ENCODE assay signal across 11 cellular contexts in the genomic region with DNA sequence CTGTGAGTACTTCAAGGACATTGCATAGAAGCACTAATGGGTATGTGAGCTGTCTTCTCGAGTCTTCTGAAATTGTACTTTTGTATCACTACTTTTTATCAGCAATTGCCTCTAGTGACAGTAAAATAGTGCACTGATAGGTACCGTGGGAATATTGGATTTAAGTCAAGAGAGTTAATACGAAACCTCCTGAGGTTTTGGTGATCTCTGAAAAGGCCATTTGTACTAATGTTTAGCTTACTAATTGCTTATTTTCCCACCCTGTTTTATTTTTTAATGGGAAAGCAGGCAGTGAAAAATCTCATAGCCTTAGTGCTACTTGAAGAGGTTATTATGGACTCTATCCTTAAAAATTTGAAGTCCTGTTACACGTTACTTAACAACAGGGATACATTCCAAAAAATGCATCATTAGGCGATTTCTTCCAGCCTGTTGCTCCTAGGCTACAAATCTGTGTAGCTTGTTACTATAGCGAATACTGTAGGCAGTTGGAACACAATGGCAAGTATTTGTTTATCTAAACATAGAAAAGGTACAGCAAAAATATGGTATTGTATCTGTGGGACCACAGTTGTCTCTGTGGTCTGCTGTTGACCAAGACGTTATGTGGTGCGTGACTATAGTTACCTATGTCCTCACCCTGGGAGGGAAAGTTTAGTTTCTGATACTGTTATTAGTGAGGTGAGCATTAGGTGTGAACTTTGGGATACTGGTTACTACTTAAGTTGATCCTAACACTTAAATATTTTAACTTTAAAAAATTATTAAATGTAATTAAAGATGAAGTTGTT.
DNase-seq lines count a peak whose midpoint lies in the region; ATAC-seq and TF ChIP-seq lines count a peak whose summit lies in the region.
"Had no signal": no experiment of that assay in that cellular context is flagged by ENCODE, and none has a peak within 500 bp of the region (broad histone marks: within the 10 kb centered on the region; RNA-seq: fewer than 3 reads in every experiment).

No MANE protein-coding gene starts in this region.

- peaks cover 84% of the 10 kb centered on the region for H3K79me2 ChIP-seq in PC-9 (ENCODE audit: low read depth)

- peaks cover 0 to 19% (median 0%) of the 10 kb centered on the region in 9 donors for H3K36me3 ChIP-seq in heart right ventricle
- H3K36me3 ChIP-seq in PC-9 (ENCODE audit: low read depth) = peaks cover 47% of the 10 kb centered on the region
- no peaks in the 10 kb centered on the region for H3K36me3 ChIP-seq in esophagus (ENCODE audit: control insufficient read depth in 2 of 2, insufficient read depth in 2 of 2, low read length in 1 of 2)
- no peaks in the 10 kb centered on the region; the same call in 1 of the 2 replicates for H3K36me3 ChIP-seq in H7 (replicated peaks; ENCODE audit: control insufficient read depth, insufficient read depth, low read length)

- 71 to 78% methylated on average over 8 of the region's 8 CpGs for WGBS in heart right ventricle, 2 donors
- 64 to 71% methylated on average over 8 of the region's 8 CpGs for WGBS in esophagus, 2 donors

- H3K4me3 ChIP-seq in heart right ventricle (no peak overlapping the region), PC-9 (peak overlapping the region; percentile 6; the same call in 1 of the 2 replicates), esophagus (ENCODE audit: low read depth in 1 of 2, low read length in 2 of 2) (no peak overlapping the region), H7 (ENCODE audit: insufficient read depth, low read depth, low read length) (no peak overlapping the region)
- H3K4me3 ChIP-seq: BLaER1 had no signal

- no TSS peak for BruUV-seq in PC-9 (replicated peaks; lab: Mats Ljungman, UMichigan)

- H3K27ac ChIP-seq in heart right ventricle (peak overlapping the region in 6 of 10 donors; percentile 4 to 49 (median 18)), PC-9 (peak overlapping the region; percentile 81), esophagus (ENCODE audit: low read depth in 2 of 2, low read length in 1 of 2) (peak overlapping the region; percentile 53 to 57)
- H3K27ac ChIP-seq: BLaER1 had no signal

- TF ChIP-seq CTCF in heart right ventricle (IDR thresholded peaks at IDR 0.05) (no peak), PC-9 (conservative IDR thresholded peaks at IDR 0.05) (no peak)

- H2AFZ ChIP-seq in PC-9 = no peak overlapping the region

- intact Hi-C loops in heart right ventricle (cut with DNase I) (no loop called here), cardiac septum (cut with DNase I) (no loop called here), PC-9 (cut with micrococcal nuclease; ENCODE audit: unreplicated experiment) (loop anchor here (5.0 kb wide), 1 partner anchor 41 kb away; no protein-coding TSS in a partner anchor)

- no peak for DNase-seq in heart right ventricle
- DNase-seq in cardiac septum (ENCODE audit: low spot score) = no peak
- peak in 1 of 2 experiments; percentile 56 for DNase-seq in PC-9
- no peak for DNase-seq in stimulated activated naive B cell treated with anti-CD40 and anti-IgM and Interleukin-4, amounts not matched to agents 10 μg/mL and 1 μg/mL and 100 μg/mL, for 72 hours
- no peak for DNase-seq in H7
- DNase-seq in OCI-M2 (lab: John Stamatoyannopoulos, UW; ENCODE audit: unreplicated experiment) = no peak
- DNase-seq: activated effector memory CD4-positive, alpha-beta T cell treated with anti-CD3 and anti-CD28 coated beads, Interleukin-2, amount 50 U/mL, for 16 hours; NCI-H1105 had no signal

- H3K4me1 ChIP-seq in heart right ventricle = peaks cover 0 to 78% (median 44%) of the 10 kb centered on the region in 9 donors
- peaks cover 90% of the 10 kb centered on the region for H3K4me1 ChIP-seq in PC-9 (replicated peaks; ENCODE audit: insufficient read depth)
- H3K4me1 ChIP-seq in esophagus (ENCODE audit: control insufficient read depth in 2 of 2, insufficient read depth in 2 of 2, low read length in 1 of 2) = peaks cover 2 to 13% of the 10 kb centered on the region in 2 donors
- H3K4me1 ChIP-seq: BLaER1 had no signal

- no peaks in the 10 kb centered on the region for H3K9me2 ChIP-seq in PC-9 (ENCODE audit: insufficient read depth)

- peak overlapping the region; percentile 56 for H3K4me2 ChIP-seq in PC-9
- H3K4me2 ChIP-seq: BLaER1 had no signal

- H3K4me3 Mint-ChIP-seq in stimulated activated naive B cell treated with anti-CD40 and anti-IgM and Interleukin-4, amounts not matched to agents 10 μg/mL and 1 μg/mL and 100 μg/mL, for 72 hours = no peak overlapping the region

- no peak for ATAC-seq in heart right ventricle
- no peak for ATAC-seq in stimulated activated naive B cell treated with anti-CD40 and anti-IgM and Interleukin-4, amounts not matched to agents 10 μg/mL and 1 μg/mL and 100 μg/mL, for 72 hours (replicated peaks)
- no peak for ATAC-seq in HG03439 (IDR thresholded peaks at IDR 0.05; ENCODE audit: unreplicated experiment)

- peaks cover 23 to 42% of the 10 kb centered on the region in 2 donors for H3K4me1 Mint-ChIP-seq in stimulated activated naive B cell treated with anti-CD40 and anti-IgM and Interleukin-4, amounts not matched to agents 10 μg/mL and 1 μg/mL and 100 μg/mL, for 72 hours

- peak overlapping the region; percentile 54 for H3K27ac Mint-ChIP-seq in stimulated activated naive B cell treated with anti-CD40 and anti-IgM and Interleukin-4, amounts not matched to agents 10 μg/mL and 1 μg/mL and 100 μg/mL, for 72 hours

- no peaks in the 10 kb centered on the region for H3K9me3 Mint-ChIP-seq in stimulated activated naive B cell treated with anti-CD40 and anti-IgM and Interleukin-4, amounts not matched to agents 10 μg/mL and 1 μg/mL and 100 μg/mL, for 72 hours

- CTCF ChIA-PET in PC-9 (lab: Charles Lee) = no interaction called here

- no peaks in the 10 kb centered on the region for H3K27me3 Mint-ChIP-seq in stimulated activated naive B cell treated with anti-CD40 and anti-IgM and Interleukin-4, amounts not matched to agents 10 μg/mL and 1 μg/mL and 100 μg/mL, for 72 hours

- H3K36me3 Mint-ChIP-seq in stimulated activated naive B cell treated with anti-CD40 and anti-IgM and Interleukin-4, amounts not matched to agents 10 μg/mL and 1 μg/mL and 100 μg/mL, for 72 hours = peaks cover 22 to 35% of the 10 kb centered on the region in 2 donors

- peaks cover 86% of the 10 kb centered on the region for H3F3A ChIP-seq in PC-9 (ENCODE audit: insufficient read depth, low read depth)

- H4K20me1 ChIP-seq in PC-9 (ENCODE audit: insufficient read depth) = no peaks in the 10 kb centered on the region

- H3K9me3 ChIP-seq in heart right ventricle (no peaks in the 10 kb centered on the region), PC-9 (ENCODE audit: insufficient read depth, low read depth) (peaks cover 14% of the 10 kb centered on the region; the same call in 1 of the 2 replicates), esophagus (ENCODE audit: control insufficient read depth in 2 of 2, insufficient read depth in 1 of 2, low read depth in 1 of 2, low read length in 1 of 2) (no peaks in the 10 kb centered on the region)

- H3K27me3 ChIP-seq in heart right ventricle = no peaks in the 10 kb centered on the region
- H3K27me3 ChIP-seq in PC-9 (ENCODE audit: insufficient read depth, low read depth) = no peaks in the 10 kb centered on the region
- H3K27me3 ChIP-seq in esophagus (ENCODE audit: control insufficient read depth in 1 of 2, insufficient read depth in 2 of 2, low read length in 2 of 2) = no peaks in the 10 kb centered on the region
- no peaks in the 10 kb centered on the region for H3K27me3 ChIP-seq in H7 (ENCODE audit: control insufficient read depth, insufficient read depth, low read length)
- H3K27me3 ChIP-seq: BLaER1 had no signal

- POLR2A ChIA-PET in PC-9 (lab: Charles Lee; ENCODE audit: unreplicated experiment) = interaction anchor here (0.6 kb wide), 1 partner anchor 15 kb away, joined by 3 read pairs; no protein-coding TSS in a partner anchor

Comparison
In these comparisons a context has a peak if more than half of its experiments do, and no peak if none do; other contexts are left out.
1. H3K27ac ChIP-seq: peak in every context shown above with its lines; median percentile 81 in PC-9; 55 in esophagus; 18 in heart right ventricle.